ENCODE assay signal across 2 cellular contexts in the genomic region with DNA sequence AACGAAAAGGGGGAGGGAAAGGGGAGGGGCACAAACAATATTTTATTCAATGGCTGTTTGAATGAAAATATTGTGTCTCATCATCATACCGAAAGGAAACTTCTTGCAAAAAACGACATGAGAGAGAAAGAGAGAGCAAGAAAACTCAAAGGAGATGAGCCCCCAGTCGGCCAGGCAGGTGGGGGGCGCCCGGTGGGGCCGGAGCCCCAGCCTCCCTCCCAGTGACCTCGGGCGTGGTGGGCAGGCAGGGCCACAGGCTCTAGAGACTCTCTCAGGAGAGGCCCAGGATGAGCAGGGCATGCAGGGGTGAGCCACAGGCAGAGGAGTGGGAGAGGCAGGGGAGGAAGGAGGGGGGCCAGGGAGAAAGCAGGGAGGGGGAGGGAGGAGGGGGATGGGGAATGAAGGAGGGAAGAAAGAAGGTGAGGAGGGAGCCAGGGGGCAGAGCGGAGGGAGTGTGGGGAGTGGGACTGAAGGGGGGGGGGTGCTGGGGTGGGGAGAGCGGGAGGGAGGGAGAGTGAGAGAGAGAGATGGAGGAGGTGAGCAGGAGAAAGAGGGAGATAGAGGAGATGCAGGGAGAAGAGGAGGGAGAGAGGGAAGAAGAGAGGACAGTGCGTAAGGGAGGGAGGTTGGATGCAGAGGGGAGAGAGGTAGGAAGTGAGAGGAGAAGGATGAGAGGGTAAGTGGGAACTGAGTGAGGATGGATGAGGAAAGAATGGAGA.
TF ChIP-seq lines count a peak whose summit lies in the region.

No MANE protein-coding gene starts in this region.

TF ChIP-seq in WTC11, 78 proteins besides CTCF, POLR2A, EP300 and RAD21:
- TF ChIP-seq CREB1 (CRISPR knock-in tag; IDR thresholded peaks at IDR 0.05) (no peak), ZNF138 (CRISPR knock-in tag; conservative IDR thresholded peaks at IDR 0.05) (no peak), GABPB1 (CRISPR knock-in tag; IDR thresholded peaks at IDR 0.05) (no peak), EMX1 (CRISPR knock-in tag; IDR thresholded peaks at IDR 0.05) (no peak), TEAD1 (CRISPR knock-in tag; IDR thresholded peaks at IDR 0.05) (no peak), MXD4 (CRISPR knock-in tag; IDR thresholded peaks at IDR 0.05; ENCODE audit: borderline replicate concordance) (no peak), MYBL2 (CRISPR knock-in tag; IDR thresholded peaks at IDR 0.05) (no peak), TCF7 (CRISPR knock-in tag; IDR thresholded peaks at IDR 0.05; ENCODE audit: low read depth) (no peak), SP1 (CRISPR knock-in tag; conservative IDR thresholded peaks at IDR 0.05) (no peak), ELF4 (CRISPR knock-in tag; IDR thresholded peaks at IDR 0.05; ENCODE audit: low read depth) (no peak)
- TF ChIP-seq, protein P1, sequence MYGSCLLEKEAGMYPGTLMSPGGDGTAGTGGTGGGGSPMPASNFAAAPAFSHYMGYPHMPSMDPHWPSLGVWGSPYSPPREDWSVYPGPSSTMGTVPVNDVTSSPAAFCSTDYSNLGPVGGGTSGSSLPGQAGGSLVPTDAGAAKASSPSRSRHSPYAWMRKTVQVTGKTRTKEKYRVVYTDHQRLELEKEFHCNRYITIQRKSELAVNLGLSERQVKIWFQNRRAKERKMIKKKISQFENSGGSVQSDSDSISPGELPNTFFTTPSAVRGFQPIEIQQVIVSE (CRISPR knock-in tag; IDR thresholded peaks at IDR 0.05; ENCODE audit: borderline replicate concordance), result no peak
- TF ChIP-seq, protein P2, sequence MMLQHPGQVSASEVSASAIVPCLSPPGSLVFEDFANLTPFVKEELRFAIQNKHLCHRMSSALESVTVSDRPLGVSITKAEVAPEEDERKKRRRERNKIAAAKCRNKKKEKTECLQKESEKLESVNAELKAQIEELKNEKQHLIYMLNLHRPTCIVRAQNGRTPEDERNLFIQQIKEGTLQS (CRISPR knock-in tag; conservative IDR thresholded peaks at IDR 0.05), result no peak
- TF ChIP-seq, protein P3, sequence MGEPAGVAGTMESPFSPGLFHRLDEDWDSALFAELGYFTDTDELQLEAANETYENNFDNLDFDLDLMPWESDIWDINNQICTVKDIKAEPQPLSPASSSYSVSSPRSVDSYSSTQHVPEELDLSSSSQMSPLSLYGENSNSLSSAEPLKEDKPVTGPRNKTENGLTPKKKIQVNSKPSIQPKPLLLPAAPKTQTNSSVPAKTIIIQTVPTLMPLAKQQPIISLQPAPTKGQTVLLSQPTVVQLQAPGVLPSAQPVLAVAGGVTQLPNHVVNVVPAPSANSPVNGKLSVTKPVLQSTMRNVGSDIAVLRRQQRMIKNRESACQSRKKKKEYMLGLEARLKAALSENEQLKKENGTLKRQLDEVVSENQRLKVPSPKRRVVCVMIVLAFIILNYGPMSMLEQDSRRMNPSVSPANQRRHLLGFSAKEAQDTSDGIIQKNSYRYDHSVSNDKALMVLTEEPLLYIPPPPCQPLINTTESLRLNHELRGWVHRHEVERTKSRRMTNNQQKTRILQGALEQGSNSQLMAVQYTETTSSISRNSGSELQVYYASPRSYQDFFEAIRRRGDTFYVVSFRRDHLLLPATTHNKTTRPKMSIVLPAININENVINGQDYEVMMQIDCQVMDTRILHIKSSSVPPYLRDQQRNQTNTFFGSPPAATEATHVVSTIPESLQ (CRISPR knock-in tag; IDR thresholded peaks at IDR 0.05), result no peak
- TF ChIP-seq, protein P4, sequence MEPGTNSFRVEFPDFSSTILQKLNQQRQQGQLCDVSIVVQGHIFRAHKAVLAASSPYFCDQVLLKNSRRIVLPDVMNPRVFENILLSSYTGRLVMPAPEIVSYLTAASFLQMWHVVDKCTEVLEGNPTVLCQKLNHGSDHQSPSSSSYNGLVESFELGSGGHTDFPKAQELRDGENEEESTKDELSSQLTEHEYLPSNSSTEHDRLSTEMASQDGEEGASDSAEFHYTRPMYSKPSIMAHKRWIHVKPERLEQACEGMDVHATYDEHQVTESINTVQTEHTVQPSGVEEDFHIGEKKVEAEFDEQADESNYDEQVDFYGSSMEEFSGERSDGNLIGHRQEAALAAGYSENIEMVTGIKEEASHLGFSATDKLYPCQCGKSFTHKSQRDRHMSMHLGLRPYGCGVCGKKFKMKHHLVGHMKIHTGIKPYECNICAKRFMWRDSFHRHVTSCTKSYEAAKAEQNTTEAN (CRISPR knock-in tag; IDR thresholded peaks at IDR 0.05), result no peak
- TF ChIP-seq, protein P5, sequence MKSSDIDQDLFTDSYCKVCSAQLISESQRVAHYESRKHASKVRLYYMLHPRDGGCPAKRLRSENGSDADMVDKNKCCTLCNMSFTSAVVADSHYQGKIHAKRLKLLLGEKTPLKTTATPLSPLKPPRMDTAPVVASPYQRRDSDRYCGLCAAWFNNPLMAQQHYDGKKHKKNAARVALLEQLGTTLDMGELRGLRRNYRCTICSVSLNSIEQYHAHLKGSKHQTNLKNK (CRISPR knock-in tag; IDR thresholded peaks at IDR 0.05), result no peak
- TF ChIP-seq, protein P6, sequence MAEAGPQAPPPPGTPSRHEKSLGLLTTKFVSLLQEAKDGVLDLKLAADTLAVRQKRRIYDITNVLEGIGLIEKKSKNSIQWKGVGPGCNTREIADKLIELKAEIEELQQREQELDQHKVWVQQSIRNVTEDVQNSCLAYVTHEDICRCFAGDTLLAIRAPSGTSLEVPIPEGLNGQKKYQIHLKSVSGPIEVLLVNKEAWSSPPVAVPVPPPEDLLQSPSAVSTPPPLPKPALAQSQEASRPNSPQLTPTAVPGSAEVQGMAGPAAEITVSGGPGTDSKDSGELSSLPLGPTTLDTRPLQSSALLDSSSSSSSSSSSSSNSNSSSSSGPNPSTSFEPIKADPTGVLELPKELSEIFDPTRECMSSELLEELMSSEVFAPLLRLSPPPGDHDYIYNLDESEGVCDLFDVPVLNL (CRISPR knock-in tag; IDR thresholded peaks at IDR 0.05; ENCODE audit: borderline replicate concordance, low read depth), result no peak
- TF ChIP-seq, protein P7, sequence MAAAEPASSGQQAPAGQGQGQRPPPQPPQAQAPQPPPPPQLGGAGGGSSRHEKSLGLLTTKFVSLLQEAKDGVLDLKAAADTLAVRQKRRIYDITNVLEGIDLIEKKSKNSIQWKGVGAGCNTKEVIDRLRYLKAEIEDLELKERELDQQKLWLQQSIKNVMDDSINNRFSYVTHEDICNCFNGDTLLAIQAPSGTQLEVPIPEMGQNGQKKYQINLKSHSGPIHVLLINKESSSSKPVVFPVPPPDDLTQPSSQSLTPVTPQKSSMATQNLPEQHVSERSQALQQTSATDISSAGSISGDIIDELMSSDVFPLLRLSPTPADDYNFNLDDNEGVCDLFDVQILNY (CRISPR knock-in tag; IDR thresholded peaks at IDR 0.05), result no peak

TF ChIP-seq in HepG2, 621 proteins besides CTCF, POLR2A, EP300 and RAD21:
- TF ChIP-seq, protein P8, sequence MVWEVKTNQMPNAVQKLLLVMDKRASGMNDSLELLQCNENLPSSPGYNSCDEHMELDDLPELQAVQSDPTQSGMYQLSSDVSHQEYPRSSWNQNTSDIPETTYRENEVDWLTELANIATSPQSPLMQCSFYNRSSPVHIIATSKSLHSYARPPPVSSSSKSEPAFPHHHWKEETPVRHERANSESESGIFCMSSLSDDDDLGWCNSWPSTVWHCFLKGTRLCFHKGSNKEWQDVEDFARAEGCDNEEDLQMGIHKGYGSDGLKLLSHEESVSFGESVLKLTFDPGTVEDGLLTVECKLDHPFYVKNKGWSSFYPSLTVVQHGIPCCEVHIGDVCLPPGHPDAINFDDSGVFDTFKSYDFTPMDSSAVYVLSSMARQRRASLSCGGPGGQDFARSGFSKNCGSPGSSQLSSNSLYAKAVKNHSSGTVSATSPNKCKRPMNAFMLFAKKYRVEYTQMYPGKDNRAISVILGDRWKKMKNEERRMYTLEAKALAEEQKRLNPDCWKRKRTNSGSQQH (CRISPR knock-in tag; IDR thresholded peaks at IDR 0.05; ENCODE audit: low read depth), result no peak
- no peak for TF ChIP-seq CBX1 (IDR thresholded peaks at IDR 0.05; ENCODE audit: low read depth)
- no peak for TF ChIP-seq TCF12 (IDR thresholded peaks at IDR 0.05)
- no peak for TF ChIP-seq TCF12 (CRISPR knock-in tag; IDR thresholded peaks at IDR 0.05)
- TF ChIP-seq IKZF1 (IDR thresholded peaks at IDR 0.05), result no peak
- TF ChIP-seq, protein P9, sequence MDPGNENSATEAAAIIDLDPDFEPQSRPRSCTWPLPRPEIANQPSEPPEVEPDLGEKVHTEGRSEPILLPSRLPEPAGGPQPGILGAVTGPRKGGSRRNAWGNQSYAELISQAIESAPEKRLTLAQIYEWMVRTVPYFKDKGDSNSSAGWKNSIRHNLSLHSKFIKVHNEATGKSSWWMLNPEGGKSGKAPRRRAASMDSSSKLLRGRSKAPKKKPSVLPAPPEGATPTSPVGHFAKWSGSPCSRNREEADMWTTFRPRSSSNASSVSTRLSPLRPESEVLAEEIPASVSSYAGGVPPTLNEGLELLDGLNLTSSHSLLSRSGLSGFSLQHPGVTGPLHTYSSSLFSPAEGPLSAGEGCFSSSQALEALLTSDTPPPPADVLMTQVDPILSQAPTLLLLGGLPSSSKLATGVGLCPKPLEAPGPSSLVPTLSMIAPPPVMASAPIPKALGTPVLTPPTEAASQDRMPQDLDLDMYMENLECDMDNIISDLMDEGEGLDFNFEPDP (CRISPR knock-in tag; conservative IDR thresholded peaks at IDR 0.05), result no peak
- TF ChIP-seq ZZZ3 (CRISPR knock-in tag; IDR thresholded peaks at IDR 0.05; ENCODE audit: borderline replicate concordance), result no peak
- no peak for TF ChIP-seq ZNF501 (CRISPR knock-in tag; IDR thresholded peaks at IDR 0.05)
- no peak for TF ChIP-seq PTBP1 (IDR thresholded peaks at IDR 0.05; ENCODE audit: low read depth, low read length, poor library complexity, severe bottlenecking)
- TF ChIP-seq, protein P10, sequence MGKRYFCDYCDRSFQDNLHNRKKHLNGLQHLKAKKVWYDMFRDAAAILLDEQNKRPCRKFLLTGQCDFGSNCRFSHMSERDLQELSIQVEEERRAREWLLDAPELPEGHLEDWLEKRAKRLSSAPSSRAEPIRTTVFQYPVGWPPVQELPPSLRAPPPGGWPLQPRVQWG (CRISPR knock-in tag; IDR thresholded peaks at IDR 0.05; ENCODE audit: borderline replicate concordance, low read depth), result no peak
- no peak for TF ChIP-seq PCBP2 (optimal IDR thresholded peaks at IDR 0.05; ENCODE audit: low read depth, low read length, poor library complexity, severe bottlenecking)
- TF ChIP-seq, protein P11, sequence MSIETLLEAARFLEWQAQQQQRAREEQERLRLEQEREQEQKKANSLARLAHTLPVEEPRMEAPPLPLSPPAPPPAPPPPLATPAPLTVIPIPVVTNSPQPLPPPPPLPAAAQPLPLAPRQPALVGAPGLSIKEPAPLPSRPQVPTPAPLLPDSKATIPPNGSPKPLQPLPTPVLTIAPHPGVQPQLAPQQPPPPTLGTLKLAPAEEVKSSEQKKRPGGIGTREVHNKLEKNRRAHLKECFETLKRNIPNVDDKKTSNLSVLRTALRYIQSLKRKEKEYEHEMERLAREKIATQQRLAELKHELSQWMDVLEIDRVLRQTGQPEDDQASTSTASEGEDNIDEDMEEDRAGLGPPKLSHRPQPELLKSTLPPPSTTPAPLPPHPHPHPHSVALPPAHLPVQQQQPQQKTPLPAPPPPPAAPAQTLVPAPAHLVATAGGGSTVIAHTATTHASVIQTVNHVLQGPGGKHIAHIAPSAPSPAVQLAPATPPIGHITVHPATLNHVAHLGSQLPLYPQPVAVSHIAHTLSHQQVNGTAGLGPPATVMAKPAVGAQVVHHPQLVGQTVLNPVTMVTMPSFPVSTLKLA (IDR thresholded peaks at IDR 0.05), result no peak
- no peak for TF ChIP-seq XBP1 (CRISPR knock-in tag; IDR thresholded peaks at IDR 0.05)
- TF ChIP-seq, protein P12, sequence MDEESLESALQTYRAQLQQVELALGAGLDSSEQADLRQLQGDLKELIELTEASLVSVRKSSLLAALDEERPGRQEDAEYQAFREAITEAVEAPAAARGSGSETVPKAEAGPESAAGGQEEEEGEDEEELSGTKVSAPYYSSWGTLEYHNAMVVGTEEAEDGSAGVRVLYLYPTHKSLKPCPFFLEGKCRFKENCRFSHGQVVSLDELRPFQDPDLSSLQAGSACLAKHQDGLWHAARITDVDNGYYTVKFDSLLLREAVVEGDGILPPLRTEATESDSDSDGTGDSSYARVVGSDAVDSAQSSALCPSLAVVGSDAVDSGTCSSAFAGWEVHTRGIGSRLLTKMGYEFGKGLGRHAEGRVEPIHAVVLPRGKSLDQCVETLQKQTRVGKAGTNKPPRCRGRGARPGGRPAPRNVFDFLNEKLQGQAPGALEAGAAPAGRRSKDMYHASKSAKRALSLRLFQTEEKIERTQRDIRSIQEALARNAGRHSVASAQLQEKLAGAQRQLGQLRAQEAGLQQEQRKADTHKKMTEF (CRISPR knock-in tag; IDR thresholded peaks at IDR 0.05), result no peak
- TF ChIP-seq ZBTB42 (CRISPR knock-in tag; IDR thresholded peaks at IDR 0.05), result no peak
- TF ChIP-seq, protein P13, sequence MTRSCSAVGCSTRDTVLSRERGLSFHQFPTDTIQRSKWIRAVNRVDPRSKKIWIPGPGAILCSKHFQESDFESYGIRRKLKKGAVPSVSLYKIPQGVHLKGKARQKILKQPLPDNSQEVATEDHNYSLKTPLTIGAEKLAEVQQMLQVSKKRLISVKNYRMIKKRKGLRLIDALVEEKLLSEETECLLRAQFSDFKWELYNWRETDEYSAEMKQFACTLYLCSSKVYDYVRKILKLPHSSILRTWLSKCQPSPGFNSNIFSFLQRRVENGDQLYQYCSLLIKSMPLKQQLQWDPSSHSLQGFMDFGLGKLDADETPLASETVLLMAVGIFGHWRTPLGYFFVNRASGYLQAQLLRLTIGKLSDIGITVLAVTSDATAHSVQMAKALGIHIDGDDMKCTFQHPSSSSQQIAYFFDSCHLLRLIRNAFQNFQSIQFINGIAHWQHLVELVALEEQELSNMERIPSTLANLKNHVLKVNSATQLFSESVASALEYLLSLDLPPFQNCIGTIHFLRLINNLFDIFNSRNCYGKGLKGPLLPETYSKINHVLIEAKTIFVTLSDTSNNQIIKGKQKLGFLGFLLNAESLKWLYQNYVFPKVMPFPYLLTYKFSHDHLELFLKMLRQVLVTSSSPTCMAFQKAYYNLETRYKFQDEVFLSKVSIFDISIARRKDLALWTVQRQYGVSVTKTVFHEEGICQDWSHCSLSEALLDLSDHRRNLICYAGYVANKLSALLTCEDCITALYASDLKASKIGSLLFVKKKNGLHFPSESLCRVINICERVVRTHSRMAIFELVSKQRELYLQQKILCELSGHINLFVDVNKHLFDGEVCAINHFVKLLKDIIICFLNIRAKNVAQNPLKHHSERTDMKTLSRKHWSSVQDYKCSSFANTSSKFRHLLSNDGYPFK (CRISPR knock-in tag; IDR thresholded peaks at IDR 0.05; ENCODE audit: borderline replicate concordance), result no peak
- TF ChIP-seq ZNF383 (CRISPR knock-in tag; IDR thresholded peaks at IDR 0.05; ENCODE audit: borderline replicate concordance), result no peak
- TF ChIP-seq, protein P14, sequence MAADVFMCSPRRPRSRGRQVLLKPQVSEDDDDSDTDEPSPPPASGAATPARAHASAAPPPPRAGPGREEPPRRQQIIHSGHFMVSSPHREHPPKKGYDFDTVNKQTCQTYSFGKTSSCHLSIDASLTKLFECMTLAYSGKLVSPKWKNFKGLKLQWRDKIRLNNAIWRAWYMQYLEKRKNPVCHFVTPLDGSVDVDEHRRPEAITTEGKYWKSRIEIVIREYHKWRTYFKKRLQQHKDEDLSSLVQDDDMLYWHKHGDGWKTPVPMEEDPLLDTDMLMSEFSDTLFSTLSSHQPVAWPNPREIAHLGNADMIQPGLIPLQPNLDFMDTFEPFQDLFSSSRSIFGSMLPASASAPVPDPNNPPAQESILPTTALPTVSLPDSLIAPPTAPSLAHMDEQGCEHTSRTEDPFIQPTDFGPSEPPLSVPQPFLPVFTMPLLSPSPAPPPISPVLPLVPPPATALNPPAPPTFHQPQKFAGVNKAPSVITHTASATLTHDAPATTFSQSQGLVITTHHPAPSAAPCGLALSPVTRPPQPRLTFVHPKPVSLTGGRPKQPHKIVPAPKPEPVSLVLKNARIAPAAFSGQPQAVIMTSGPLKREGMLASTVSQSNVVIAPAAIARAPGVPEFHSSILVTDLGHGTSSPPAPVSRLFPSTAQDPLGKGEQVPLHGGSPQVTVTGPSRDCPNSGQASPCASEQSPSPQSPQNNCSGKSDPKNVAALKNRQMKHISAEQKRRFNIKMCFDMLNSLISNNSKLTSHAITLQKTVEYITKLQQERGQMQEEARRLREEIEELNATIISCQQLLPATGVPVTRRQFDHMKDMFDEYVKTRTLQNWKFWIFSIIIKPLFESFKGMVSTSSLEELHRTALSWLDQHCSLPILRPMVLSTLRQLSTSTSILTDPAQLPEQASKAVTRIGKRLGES (CRISPR knock-in tag; IDR thresholded peaks at IDR 0.05; ENCODE audit: borderline replicate concordance), result no peak
- no peak for TF ChIP-seq CEBPB (IDR thresholded peaks at IDR 0.05; ENCODE audit: borderline replicate concordance, low read depth, low read length)
- TF ChIP-seq ZNF317 (CRISPR knock-in tag; IDR thresholded peaks at IDR 0.05), result no peak
